17 cellular contexts compared by ENCODE assay signal in the genomic region with DNA sequence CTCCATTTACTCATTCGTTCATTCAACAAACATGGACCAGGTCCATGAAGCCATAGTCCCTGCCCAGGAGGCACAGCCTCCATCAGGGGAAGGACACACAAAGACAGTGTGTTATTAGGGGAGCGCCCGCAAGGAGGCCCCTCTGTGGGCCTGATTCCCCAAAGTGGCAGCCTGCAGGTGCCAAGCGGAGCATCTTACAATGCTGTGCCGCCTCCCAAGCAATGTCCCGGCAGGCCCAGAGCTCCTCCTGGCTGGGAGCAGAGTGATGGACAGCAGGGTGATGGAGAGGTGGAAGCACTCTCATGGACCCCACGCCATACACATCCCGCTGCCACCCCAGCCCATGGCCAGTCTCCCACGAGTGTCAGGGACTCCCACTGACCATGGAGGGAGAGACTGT. TPM values are rescaled to one million over a fixed set of nuclear protein-coding genes. Genes with fewer than 3 reads are reported as not detected.
A peak's percentile ranks its signal among the peaks of the same experiment; 100 is the strongest.
DNase-seq lines count a peak whose midpoint lies in the region; ATAC-seq and TF ChIP-seq lines count a peak whose summit lies in the region.
"Had no signal": no experiment of that assay in that cellular context is flagged by ENCODE, and none has a peak within 500 bp of the region (broad histone marks: within the 10 kb centered on the region; RNA-seq: fewer than 3 reads in every experiment).

No MANE protein-coding gene starts in this region.

- H3K4me1 ChIP-seq in endodermal cell (ENCODE audit: control insufficient read depth, insufficient read depth, low read length) (no peaks in the 10 kb centered on the region), neuronal stem cell (ENCODE audit: control insufficient read depth in 2 of 2, insufficient read depth in 1 of 2, low read depth in 1 of 2, low read length in 2 of 2) (no peaks in the 10 kb centered on the region), prostate gland (replicated peaks) (no peaks in the 10 kb centered on the region)
- H3K4me1 ChIP-seq: BE2C, Caco-2 had no signal

- H2AFZ ChIP-seq in neuronal stem cell (ENCODE audit: low read length): no peak overlapping the region

- H3K9ac ChIP-seq in endodermal cell (ENCODE audit: extremely low read depth, low read length, poor library complexity, severe bottlenecking) (no peak overlapping the region), neuronal stem cell (ENCODE audit: low read depth, low read length, poor library complexity) (peak overlapping the region; percentile 67)

- no peak overlapping the region for H3K23ac ChIP-seq in neuronal stem cell (ENCODE audit: low read depth, low read length, poor library complexity)

- H4K91ac ChIP-seq in neuronal stem cell (ENCODE audit: low read depth, low read length, poor library complexity): no peak overlapping the region

- H3K4me3 ChIP-seq in H7 (ENCODE audit: insufficient read depth, low read depth, low read length): no peak overlapping the region
- no peak overlapping the region for H3K4me3 ChIP-seq in endodermal cell (ENCODE audit: low read length)
- H3K4me3 ChIP-seq in neuronal stem cell (ENCODE audit: low read length in 2 of 2): no peak overlapping the region
- H3K4me3 ChIP-seq in prostate gland: no peak overlapping the region
- H3K4me3 ChIP-seq: K562 had no signal

- H2BK120ac ChIP-seq in neuronal stem cell (ENCODE audit: low read depth, low read length): no peak overlapping the region

- H2AK5ac ChIP-seq in neuronal stem cell (ENCODE audit: low read depth, low read length): no peak overlapping the region

- H3K27ac ChIP-seq in endodermal cell (ENCODE audit: low read depth, low read length): no peak overlapping the region
- no peak overlapping the region for H3K27ac ChIP-seq in neuronal stem cell (replicated peaks; ENCODE audit: low read length)
- no peak overlapping the region for H3K27ac ChIP-seq in prostate gland
- H3K27ac ChIP-seq: HL-60 had no signal

- no peaks in the 10 kb centered on the region for H3K27me3 Mint-ChIP-seq in endodermal cell (ENCODE audit: insufficient read depth)
- H3K27me3 Mint-ChIP-seq: CD4-positive, CD25-positive, alpha-beta regulatory T cell; CD8-positive, alpha-beta memory T cell had no signal

- H3K9me3 ChIP-seq in endodermal cell (ENCODE audit: control insufficient read depth, low read length): no peaks in the 10 kb centered on the region
- no peaks in the 10 kb centered on the region for H3K9me3 ChIP-seq in neuronal stem cell (replicated peaks in 1 of 2; ENCODE audit: control insufficient read depth in 2 of 2, insufficient read depth in 1 of 2, low read depth in 1 of 2, low read length in 2 of 2)
- no peaks in the 10 kb centered on the region for H3K9me3 ChIP-seq in prostate gland
- H3K9me3 ChIP-seq: BE2C, Caco-2 had no signal

- H4K8ac ChIP-seq in neuronal stem cell (ENCODE audit: low read depth, low read length): no peak overlapping the region

- intact Hi-C loops in prostate gland (cut with DNase I): no loop called here

- peak; percentile 47 for DNase-seq in H7
- DNase-seq in endodermal cell: peak; percentile 50
- DNase-seq in neuronal stem cell (ENCODE audit: low spot score): no peak
- no peak for DNase-seq in prostate gland (ENCODE audit: low spot score)
- DNase-seq in DMS153 treated with DMSO at 0.1 percent for 48 hours (lab: John Stamatoyannopoulos, UW; ENCODE audit: unreplicated experiment): no peak
- DNase-seq: ACHN; BE2C; C1 segment of cervical spinal cord; Caco-2; CD4-positive, CD25-positive, alpha-beta regulatory T cell; GF-D8; HCEC 1CT had no signal

- H3K4me2 ChIP-seq in neuronal stem cell (ENCODE audit: insufficient read depth, low read length, poor library complexity, severe bottlenecking): no peak overlapping the region

- peak; percentile 17 for TF ChIP-seq CTCF in endodermal cell (conservative IDR thresholded peaks at IDR 0.05)
- TF ChIP-seq CTCF in prostate gland (IDR thresholded peaks at IDR 0.05): no peak

- H2BK12ac ChIP-seq in neuronal stem cell (ENCODE audit: low read length): no peak overlapping the region

- no peak overlapping the region for H3K4me3 Mint-ChIP-seq in endodermal cell
- H3K4me3 Mint-ChIP-seq: CD8-positive, alpha-beta memory T cell had no signal

- no peak overlapping the region for H3K18ac ChIP-seq in neuronal stem cell (ENCODE audit: low read length)

- 93 to 96% methylated on average over 6 to 9 of the region's 9 CpGs for whole genome bisulfite sequencing in endodermal cell (ENCODE audit: insufficient coverage in 1 of 2, insufficient read length in 1 of 2), 2 experiments
- no CpG with 5 or more reads among the region's 9 CpGs for WGBS in neuronal stem cell (ENCODE audit: extremely low coverage in 2 of 2, insufficient read length in 2 of 2, insufficient replicate concordance in 1 of 2), 2 donors
- WGBS in prostate gland: 91% methylated on average over 9 of the region's 9 CpGs

- H3K4me1 Mint-ChIP-seq in endodermal cell: no peaks in the 10 kb centered on the region
- H3K4me1 Mint-ChIP-seq: CD4-positive, CD25-positive, alpha-beta regulatory T cell; CD8-positive, alpha-beta memory T cell had no signal

- H3K79me1 ChIP-seq in neuronal stem cell (ENCODE audit: low read depth, low read length): no peaks in the 10 kb centered on the region

- no peak overlapping the region for H2BK5ac ChIP-seq in neuronal stem cell (ENCODE audit: low read length)

- no peak overlapping the region for H3K14ac ChIP-seq in neuronal stem cell (ENCODE audit: low read length)

- no peak overlapping the region for H3K27ac Mint-ChIP-seq in endodermal cell
- H3K27ac Mint-ChIP-seq: CD4-positive, CD25-positive, alpha-beta regulatory T cell had no signal

- no peak overlapping the region for H2BK15ac ChIP-seq in neuronal stem cell (ENCODE audit: low read length)

- no peaks in the 10 kb centered on the region for H3K9me3 Mint-ChIP-seq in endodermal cell
- H3K9me3 Mint-ChIP-seq: CD4-positive, CD25-positive, alpha-beta regulatory T cell; CD8-positive, alpha-beta memory T cell had no signal

- peaks cover 41% of the 10 kb centered on the region for H3K36me3 Mint-ChIP-seq in endodermal cell (ENCODE audit: low read depth)

- H3K36me3 ChIP-seq in H7 (replicated peaks; ENCODE audit: control insufficient read depth, insufficient read depth, low read length) (peaks cover 2% of the 10 kb centered on the region), endodermal cell (ENCODE audit: control insufficient read depth, insufficient read depth, low read length) (peaks cover 20% of the 10 kb centered on the region), neuronal stem cell (replicated peaks in 1 of 2; ENCODE audit: control insufficient read depth in 2 of 2, insufficient read depth in 2 of 2, low read length in 2 of 2) (peaks cover 10 to 56% of the 10 kb centered on the region in 2 donors), prostate gland (no peaks in the 10 kb centered on the region)
- H3K36me3 ChIP-seq: BE2C had no signal

- no peaks in the 10 kb centered on the region for H3K27me3 ChIP-seq in H7 (ENCODE audit: control insufficient read depth, insufficient read depth, low read length)
- no peaks in the 10 kb centered on the region for H3K27me3 ChIP-seq in endodermal cell (ENCODE audit: control insufficient read depth, insufficient read depth, low read length, poor library complexity, severe bottlenecking)
- H3K27me3 ChIP-seq in neuronal stem cell (ENCODE audit: control insufficient read depth in 3 of 3, insufficient read depth in 3 of 3, low read depth in 1 of 3, low read length in 3 of 3): no peaks in the 10 kb centered on the region
- H3K27me3 ChIP-seq in prostate gland (replicated peaks; ENCODE audit: insufficient read depth): no peaks in the 10 kb centered on the region
- H3K27me3 ChIP-seq: BE2C had no signal

- TF ChIP-seq POLR2A in prostate gland (IDR thresholded peaks at IDR 0.05): no peak

- H3K4ac ChIP-seq in neuronal stem cell (ENCODE audit: low read length): no peak overlapping the region

- no peak for ATAC-seq in GM21515 (IDR thresholded peaks at IDR 0.05; ENCODE audit: unreplicated experiment)
- ATAC-seq: K562 had no signal

RNA-seq across cellular contexts. Expression of a gene that starts 25.8 kb away (rescaled TPM):
- 3.0 and 3.1 TPM in 2 replicates for total RNA-seq in H7 (2014; rRNA removed; shearing (Covaris generic))
- 1 to 10 TPM; 8.0 to 9.2 TPM for total RNA-seq in endodermal cell
- polyA plus RNA-seq in endodermal cell (2013, experiment 1 of 2): 5.1 TPM
- 4.4 TPM for polyA plus RNA-seq in endodermal cell (2013, experiment 2 of 2)
- 3.2 TPM for polyA plus RNA-seq in neuronal stem cell (2013, experiment 1 of 2)
- 3.3 TPM for polyA plus RNA-seq in neuronal stem cell (2013, experiment 2 of 2)
- total RNA-seq in prostate gland: 10 to 100 TPM in 1 of 2 donors, 1 to 10 TPM in 1; 4.0 to 10.6 TPM

RNA-seq across cellular contexts. Expression of a gene that starts 25.8 kb away (rescaled TPM):
- total RNA-seq in H7 (2014; rRNA removed; shearing (Covaris generic)): 0.69 and 2.5 TPM in 2 replicates
- total RNA-seq in endodermal cell (10 to 100 TPM in 1 of 2 donors, 1 to 10 TPM in 1; 6.2 to 11.3 TPM), prostate gland (10 to 100 TPM in 1 of 2 donors, not detected in 1; 10.5 TPM)
- 3.8 TPM for polyA plus RNA-seq in endodermal cell (2013, experiment 1 of 2)
- polyA plus RNA-seq in endodermal cell (2013, experiment 2 of 2): 3.8 TPM
- polyA plus RNA-seq in neuronal stem cell (2013, experiment 1 of 2): 2.0 TPM
- polyA plus RNA-seq in neuronal stem cell (2013, experiment 2 of 2): 2.4 TPM
- total RNA-seq: H4 had no signal

RNA-seq across cellular contexts. Expression of a gene that starts 52.6 kb away (rescaled TPM):
- 22.9 and 27.0 TPM in 2 replicates for total RNA-seq in H7 (2014; rRNA removed; shearing (Covaris generic))
- 10 to 100 TPM; 35.2 to 46.4 TPM for total RNA-seq in endodermal cell
- 18.2 TPM for polyA plus RNA-seq in endodermal cell (2013, experiment 1 of 2)
- 18.6 TPM for polyA plus RNA-seq in endodermal cell (2013, experiment 2 of 2)
- polyA plus RNA-seq in neuronal stem cell (2013, experiment 1 of 2): 13.9 TPM
- 14.1 TPM for polyA plus RNA-seq in neuronal stem cell (2013, experiment 2 of 2)
- 10 to 100 TPM; 13.6 to 25.5 TPM for total RNA-seq in prostate gland

RNA-seq across cellular contexts. Expression of a gene that starts 53.1 kb away (rescaled TPM):
- total RNA-seq in H7 (2014; rRNA removed; shearing (Covaris generic)): 9.6 and 17.9 TPM in 2 replicates
- total RNA-seq in endodermal cell (10 to 100 TPM; 17.2 to 18.8 TPM), prostate gland (10 to 100 TPM; 26.9 to 51.2 TPM)
- 16.9 TPM for polyA plus RNA-seq in endodermal cell (2013, experiment 1 of 2)
- 14.1 TPM for polyA plus RNA-seq in endodermal cell (2013, experiment 2 of 2)
- 12.5 TPM for polyA plus RNA-seq in neuronal stem cell (2013, experiment 1 of 2)
- 12.7 TPM for polyA plus RNA-seq in neuronal stem cell (2013, experiment 2 of 2)

Comparison
In these comparisons a context has a peak if more than half of its experiments do, and no peak if none do; other contexts are left out.
1. DNase-seq: peak in H7 (single experiment) and endodermal cell (single experiment); none in neuronal stem cell (single experiment), prostate gland (single experiment) and DMS153 treated with DMSO at 0.1 percent for 48 hours (single experiment).